In genomic region chr17:34840758-34841157, GRCh38 we compare ENCODE assay signal across 16 cellular contexts.
DNase-seq lines count a peak whose midpoint lies in the region; TF ChIP-seq lines count a peak whose summit lies in the region.
"Had no signal": no experiment of that assay in that cellular context is flagged by ENCODE, and none has a peak within 500 bp of the region (broad histone marks: within the 10 kb centered on the region; RNA-seq: fewer than 3 reads in every experiment).

No MANE protein-coding gene starts in this region.

- POLR2A ChIA-PET in A673 (lab: Charles Lee; ENCODE audit: low non-redundant PET), result no interaction called here

- peak overlapping the region; percentile 78 for H3K27ac Mint-ChIP-seq in activated naive CD4-positive, alpha-beta T cell treated with anti-CD3 and anti-CD28 coated beads, Interleukin-2, amount 50 U/mL, for 24 hours
- H3K27ac Mint-ChIP-seq: WTC11 had no signal

- H3K9me3 ChIP-seq in A673 (ENCODE audit: low read depth, low read length, poor library complexity, severe bottlenecking) (no peaks in the 10 kb centered on the region), Peyer's patch (no peaks in the 10 kb centered on the region)
- no peaks in the 10 kb centered on the region for H3K9me3 ChIP-seq in BLaER1 treated with 17β-estradiol and CSF1 and Interleukin-3, amounts not matched to agents 10 nM and 100 nM (replicated peaks in 1 of 11)
- H3K9me3 ChIP-seq: BE2C, heart right ventricle, lower lobe of right lung, vagina had no signal

- no peaks in the 10 kb centered on the region for H4K20me1 ChIP-seq in BLaER1 treated with 17β-estradiol and CSF1 and Interleukin-3, amounts not matched to agents 10 nM and 100 nM

- H3K4me2 ChIP-seq in BLaER1 treated with 17β-estradiol and CSF1 and Interleukin-3, amounts not matched to agents 10 nM and 100 nM, result peak overlapping the region; percentile 18 to 72 (median 59); a peak in 21 of 22 replicates

- intact Hi-C loops in A673 (cut with micrococcal nuclease; ENCODE audit: unreplicated experiment), result no loop called here

- H3K27ac ChIP-seq in A673 (ENCODE audit: low read depth, low read length, poor library complexity, severe bottlenecking) (no peak overlapping the region), Peyer's patch (no peak overlapping the region)
- H3K27ac ChIP-seq in BLaER1 treated with 17β-estradiol and CSF1 and Interleukin-3, amounts not matched to agents 10 nM and 100 nM, result no peak overlapping the region
- H3K27ac ChIP-seq: heart right ventricle, lower lobe of right lung, vagina had no signal

- no peaks in the 10 kb centered on the region for H3K36me3 Mint-ChIP-seq in activated naive CD4-positive, alpha-beta T cell treated with anti-CD3 and anti-CD28 coated beads, Interleukin-2, amount 50 U/mL, for 24 hours
- H3K36me3 Mint-ChIP-seq: IgD-negative memory B cell, WTC11 had no signal

- no peak overlapping the region for H3K9ac ChIP-seq in BLaER1 treated with 17β-estradiol and CSF1 and Interleukin-3, amounts not matched to agents 10 nM and 100 nM

- H3K4me1 ChIP-seq in A673 (ENCODE audit: insufficient read depth, low read length, poor library complexity, severe bottlenecking) (no peaks in the 10 kb centered on the region), Peyer's patch (no peaks in the 10 kb centered on the region)
- peaks cover 11 to 35% (median 20%) of the 10 kb centered on the region in 10 experiments for H3K4me1 ChIP-seq in BLaER1 treated with 17β-estradiol and CSF1 and Interleukin-3, amounts not matched to agents 10 nM and 100 nM
- H3K4me1 ChIP-seq: BE2C, lower lobe of right lung had no signal

- no peaks in the 10 kb centered on the region for H3K27me3 Mint-ChIP-seq in activated naive CD4-positive, alpha-beta T cell treated with anti-CD3 and anti-CD28 coated beads, Interleukin-2, amount 50 U/mL, for 24 hours

- H3K4me3 ChIP-seq in A673 (ENCODE audit: low read depth, low read length, poor library complexity, severe bottlenecking) (no peak overlapping the region), Peyer's patch (no peak overlapping the region)
- no peak overlapping the region for H3K4me3 ChIP-seq in BLaER1 treated with 17β-estradiol and CSF1 and Interleukin-3, amounts not matched to agents 10 nM and 100 nM
- H3K4me3 ChIP-seq: heart right ventricle, lower lobe of right lung, vagina had no signal

- H3K4me1 Mint-ChIP-seq in activated naive CD4-positive, alpha-beta T cell treated with anti-CD3 and anti-CD28 coated beads, Interleukin-2, amount 50 U/mL, for 24 hours, result no peaks in the 10 kb centered on the region

- TF ChIP-seq CTCF in A673 (conservative IDR thresholded peaks at IDR 0.05; ENCODE audit: low read depth, low read length), result no peak
- TF ChIP-seq CTCF in Peyer's patch (IDR thresholded peaks at IDR 0.05), result no peak

- no TSS peak for BruUV-seq in A673 (replicated peaks; lab: Mats Ljungman, UMichigan)

- TF ChIP-seq POLR2A in Peyer's patch (IDR thresholded peaks at IDR 0.05), result no peak

- H3K9me3 Mint-ChIP-seq in activated naive CD4-positive, alpha-beta T cell treated with anti-CD3 and anti-CD28 coated beads, Interleukin-2, amount 50 U/mL, for 24 hours, result no peaks in the 10 kb centered on the region
- H3K9me3 Mint-ChIP-seq: IgD-negative memory B cell, WTC11 had no signal

- DNase-seq in A673 (ENCODE audit: low spot score) (peak; percentile 44), HT1080 (ENCODE audit: low read depth) (peak; percentile 42), kidney tubule cell (ENCODE audit: low spot score) (no peak), Peyer's patch (no peak), hepatic stellate cell (ENCODE audit: low spot score) (no peak)
- DNase-seq: BE2C; heart right ventricle; lower lobe of right lung; NCI-H2029; posterior cingulate gyrus; stimulated activated CD4-positive, alpha-beta T cell treated with anti-CD3 and anti-CD28 coated beads, Interleukin-2, amount 100 ng/mL, for 48 hours had no signal

- H3K36me3 ChIP-seq in A673 (ENCODE audit: insufficient read depth, low read length, poor library complexity, severe bottlenecking) (no peaks in the 10 kb centered on the region), Peyer's patch (no peaks in the 10 kb centered on the region)
- H3K36me3 ChIP-seq in BLaER1 treated with 17β-estradiol and CSF1 and Interleukin-3, amounts not matched to agents 10 nM and 100 nM, result no peaks in the 10 kb centered on the region
- H3K36me3 ChIP-seq: BE2C, heart right ventricle, lower lobe of right lung, vagina had no signal

- H3K27me3 ChIP-seq in A673 (replicated peaks; ENCODE audit: insufficient read depth, low read depth, low read length, poor library complexity) (no peaks in the 10 kb centered on the region), Peyer's patch (no peaks in the 10 kb centered on the region)
- H3K27me3 ChIP-seq in BLaER1 treated with 17β-estradiol and CSF1 and Interleukin-3, amounts not matched to agents 10 nM and 100 nM, result no peaks in the 10 kb centered on the region
- H3K27me3 ChIP-seq: BE2C, vagina had no signal

- CTCF ChIA-PET in A673 (lab: Charles Lee), result interaction anchor here (0.7 kb wide), 1 partner anchor 41 kb away, joined by 3 read pairs; no protein-coding TSS in a partner anchor

- H3K4me3 Mint-ChIP-seq in activated naive CD4-positive, alpha-beta T cell treated with anti-CD3 and anti-CD28 coated beads, Interleukin-2, amount 50 U/mL, for 24 hours, result peak overlapping the region; percentile 11
- H3K4me3 Mint-ChIP-seq: IgD-negative memory B cell, WTC11 had no signal

Comparison
In these comparisons a context has a peak if more than half of its experiments do, and no peak if none do; other contexts are left out.
1. DNase-seq: peak in A673 (single experiment) and HT1080 (single experiment); none in kidney tubule cell (single experiment), Peyer's patch (0 of 3) and hepatic stellate cell (single experiment).